Comparison of ENCODE assay signal across 8 cellular contexts in genomic region chr2:29115797-29116781, GRCh38. TPM values are rescaled to one million over a fixed set of nuclear protein-coding genes. Genes with fewer than 3 reads are reported as not detected.
DNase-seq lines count a peak whose midpoint lies in the region; ATAC-seq, FAIRE-seq and TF ChIP-seq lines count a peak whose summit lies in the region.

No MANE protein-coding gene starts in this region.

- 3 to 13% (median 4%) methylated on average over 46 to 53 of the region's 53 CpGs for WGBS in adipose tissue, 3 donors

- intact Hi-C loops in left ventricle myocardium inferior (cut with micrococcal nuclease) (no loop called here), posterior vena cava (cut with DNase I) (no loop called here)

- TF ChIP-seq CTCF in left ventricle myocardium inferior (IDR thresholded peaks at IDR 0.05; ENCODE audit: borderline replicate concordance), result no peak

- no peaks in the 10 kb centered on the region for H3K27me3 ChIP-seq in left ventricle myocardium inferior (ENCODE audit: low read depth)

- H3K36me3 ChIP-seq in left ventricle myocardium inferior, result no peaks in the 10 kb centered on the region

- H3K9me3 ChIP-seq in left ventricle myocardium inferior (replicated peaks), result no peaks in the 10 kb centered on the region

- peaks cover 58% of the 10 kb centered on the region for H3K4me1 ChIP-seq in left ventricle myocardium inferior

- FAIRE-seq in urothelium cell line (lab: Jason Lieb, UNC), result peak; percentile 5

- DNase-seq in A172 (ENCODE audit: low spot score), result peak; percentile 67
- peak; percentile 56 for DNase-seq in left ventricle myocardium inferior
- peak; percentile 93 for DNase-seq in posterior vena cava (ENCODE audit: low spot score)
- no peak for DNase-seq in urothelium cell line (ENCODE audit: low spot score)

- H3K4me3 ChIP-seq in left ventricle myocardium inferior, result peak overlapping the region; percentile 82

- peak; percentile 41 for ATAC-seq in GM18517 (IDR thresholded peaks at IDR 0.05; ENCODE audit: unreplicated experiment)
- ATAC-seq in HG03159 (IDR thresholded peaks at IDR 0.05; ENCODE audit: unreplicated experiment), result peak; percentile 51
- ATAC-seq in SK-N-SH treated with all-trans-retinoic acid at 6 μM for 48 hours, result peak; percentile 73

- H3K27ac ChIP-seq in adipose tissue (ENCODE audit: low read depth, low read length) (peak overlapping the region; percentile 40), left ventricle myocardium inferior (replicated peaks) (peak overlapping the region; percentile 88)

TF ChIP-seq in SK-N-SH treated with all-trans-retinoic acid at 6 μM for 48 hours, 23 proteins besides CTCF, POLR2A, EP300 and RAD21:
- TF ChIP-seq ISL1 (CRISPR knock-in tag; IDR thresholded peaks at IDR 0.05) (0 out of 2 replicates have a peak, but pooled peaks have one; percentile 13), PPARA (CRISPR knock-in tag; IDR thresholded peaks at IDR 0.05; ENCODE audit: borderline replicate concordance) (no peak), ZNF565 (CRISPR knock-in tag; conservative IDR thresholded peaks at IDR 0.05; ENCODE audit: low read depth) (no peak), CSDC2 (CRISPR knock-in tag; IDR thresholded peaks at IDR 0.05) (peak; percentile 16; the same call in 1 of the 2 replicates), BACH2 (CRISPR knock-in tag; IDR thresholded peaks at IDR 0.05; ENCODE audit: borderline replicate concordance) (no peak), RARB (CRISPR knock-in tag; IDR thresholded peaks at IDR 0.05) (no peak), ZFP3 (CRISPR knock-in tag; IDR thresholded peaks at IDR 0.05) (no peak), TSHZ2 (CRISPR knock-in tag; IDR thresholded peaks at IDR 0.05) (0 out of 2 replicates have a peak, but pooled peaks have one; percentile 11), ESRRG (CRISPR knock-in tag; IDR thresholded peaks at IDR 0.05) (0 out of 2 replicates have a peak, but pooled peaks have one; percentile 5), CREB5 (CRISPR knock-in tag; IDR thresholded peaks at IDR 0.05; ENCODE audit: low read depth) (no peak), SNAI2 (CRISPR knock-in tag; IDR thresholded peaks at IDR 0.05) (peak; percentile 47; the same call in 1 of the 2 replicates)

RNA-seq across cellular contexts. Expression of gene CLIP4, which starts 0.9 kb away (rescaled TPM):
- total RNA-seq in A172 (2014; rRNA removed; shearing (Covaris generic)), result 26.9 and 40.2 TPM in 2 replicates
- 10 to 100 TPM in 2 of 3 donors, 1 to 10 TPM in 1; 4.9 to 20.4 (median 11.3) TPM for polyA plus RNA-seq in adipose tissue
- 33.6 TPM for total RNA-seq in left ventricle myocardium inferior
- total RNA-seq in posterior vena cava, result 10 to 100 TPM; 31.9 to 37.9 TPM

RNA-seq across cellular contexts. Expression of gene PCARE, which starts 41.8 kb away (rescaled TPM):
- not detected in 2 replicates for total RNA-seq in A172 (2014; rRNA removed; shearing (Covaris generic))
- under 1 TPM; 0.01 to 0.11 (median 0.07) TPM for polyA plus RNA-seq in adipose tissue
- 0.74 TPM for total RNA-seq in left ventricle myocardium inferior
- not detected for total RNA-seq in posterior vena cava
